ENCODE assay signal across 9 cellular contexts in the genomic region with DNA sequence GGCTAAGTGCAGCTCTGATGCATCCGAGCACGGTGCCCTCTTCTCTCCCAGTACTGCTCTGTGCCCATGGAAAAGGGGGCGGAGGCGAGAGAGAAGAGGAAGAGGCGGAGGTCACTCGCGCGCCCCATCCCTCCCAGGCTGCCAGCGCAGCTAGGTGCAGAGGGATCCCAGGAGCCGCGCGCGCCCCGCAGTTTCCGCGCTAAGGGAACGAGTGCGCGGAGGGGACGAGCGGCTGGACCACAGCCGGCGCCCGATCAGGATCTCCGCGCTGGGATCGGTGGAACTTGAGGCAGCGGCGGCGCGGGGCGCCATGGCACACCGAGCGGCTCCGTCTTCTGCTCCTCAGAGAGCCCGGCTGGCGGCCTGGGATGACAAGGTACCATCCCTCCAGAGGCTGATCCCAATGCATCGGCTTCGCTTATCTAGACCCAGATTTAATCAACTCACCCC. TPM values are rescaled to one million over a fixed set of nuclear protein-coding genes. Genes with fewer than 3 reads are reported as not detected.
DNase-seq lines count a peak whose midpoint lies in the region; ATAC-seq and TF ChIP-seq lines count a peak whose summit lies in the region.
"Had no signal": no experiment of that assay in that cellular context is flagged by ENCODE, and none has a peak within 500 bp of the region (broad histone marks: within the 10 kb centered on the region; RNA-seq: fewer than 3 reads in every experiment).

A gene with protein sequence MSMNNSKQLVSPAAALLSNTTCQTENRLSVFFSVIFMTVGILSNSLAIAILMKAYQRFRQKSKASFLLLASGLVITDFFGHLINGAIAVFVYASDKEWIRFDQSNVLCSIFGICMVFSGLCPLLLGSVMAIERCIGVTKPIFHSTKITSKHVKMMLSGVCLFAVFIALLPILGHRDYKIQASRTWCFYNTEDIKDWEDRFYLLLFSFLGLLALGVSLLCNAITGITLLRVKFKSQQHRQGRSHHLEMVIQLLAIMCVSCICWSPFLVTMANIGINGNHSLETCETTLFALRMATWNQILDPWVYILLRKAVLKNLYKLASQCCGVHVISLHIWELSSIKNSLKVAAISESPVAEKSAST (plus strand): TSS at position 114 of the 450 bp plus-strand sequence. CDS start 1,770 bp downstream, outside the sequence.

- H3K27ac ChIP-seq in RWPE2 (ENCODE audit: poor library complexity, severe bottlenecking) (no peak within 1 kb of the TSS), rectal smooth muscle tissue (ENCODE audit: low read depth, low read length) (peak within 1 kb of the TSS; percentile 48)
- no peak within 1 kb of the TSS for H3K27ac ChIP-seq in effector memory CD4-positive, alpha-beta T cell (ENCODE audit: insufficient read depth, low read length, poor library complexity, severe bottlenecking)

- DNase-seq in ELR (ENCODE audit: low read depth) (peak; percentile 76), RWPE2 (ENCODE audit: low spot score) (peak; percentile 56), Right ventricle myocardium superior (peak; percentile 55), NCI-H1694 treated with DMSO at 0.1 percent for 48 hours (lab: John Stamatoyannopoulos, UW) (no peak)
- DNase-seq in effector memory CD4-positive, alpha-beta T cell, result no peak

- peak within 1 kb of the TSS; percentile 36 for H3K4me3 ChIP-seq in RWPE2 (ENCODE audit: severe bottlenecking)
- peak within 1 kb of the TSS; percentile 84 for H3K4me3 ChIP-seq in rectal smooth muscle tissue (ENCODE audit: low read length)
- H3K4me3 ChIP-seq in effector memory CD4-positive, alpha-beta T cell (ENCODE audit: insufficient read depth, low read depth, low read length, poor library complexity, severe bottlenecking), result no peak within 1 kb of the TSS

- no peaks in the 10 kb centered on the region for H3K9me3 ChIP-seq in RWPE2 (ENCODE audit: severe bottlenecking)
- no peaks in the 10 kb centered on the region for H3K9me3 ChIP-seq in effector memory CD4-positive, alpha-beta T cell (ENCODE audit: control insufficient read depth, low read length)

- H3K4me1 ChIP-seq in RWPE2 (ENCODE audit: insufficient read depth, poor library complexity, severe bottlenecking), result no peaks in the 10 kb centered on the region
- H3K4me1 ChIP-seq in rectal smooth muscle tissue (ENCODE audit: control insufficient read depth, insufficient read depth, low read length), result no peaks in the 10 kb centered on the region
- no peaks in the 10 kb centered on the region for H3K4me1 ChIP-seq in effector memory CD4-positive, alpha-beta T cell (ENCODE audit: control insufficient read depth, insufficient read depth, low read length, poor library complexity, severe bottlenecking)

- H3K36me3 ChIP-seq in RWPE2 (ENCODE audit: low read depth), result no peaks in the 10 kb centered on the region
- H3K36me3 ChIP-seq in rectal smooth muscle tissue (ENCODE audit: control insufficient read depth, insufficient read depth, low read length), result no peaks in the 10 kb centered on the region
- H3K36me3 ChIP-seq in effector memory CD4-positive, alpha-beta T cell (ENCODE audit: control insufficient read depth, insufficient read depth, low read length), result no peaks in the 10 kb centered on the region

- no peak for TF ChIP-seq CTCF in RWPE2 (IDR thresholded peaks at IDR 0.05; ENCODE audit: poor library complexity, severe bottlenecking)

- no peaks in the 10 kb centered on the region for H3K27me3 ChIP-seq in RWPE2 (ENCODE audit: insufficient read depth, poor library complexity, severe bottlenecking)
- H3K27me3 ChIP-seq in rectal smooth muscle tissue (ENCODE audit: control insufficient read depth, insufficient read depth, low read length), result no peaks in the 10 kb centered on the region
- H3K27me3 ChIP-seq in effector memory CD4-positive, alpha-beta T cell (replicated peaks; ENCODE audit: control insufficient read depth, insufficient read depth, low read length, poor library complexity, severe bottlenecking), result no peaks in the 10 kb centered on the region

- intact Hi-C loops in Right ventricle myocardium superior (cut with DNase I), result no loop called here

- ATAC-seq in RWPE2 (ENCODE audit: low read depth) (peak; percentile 80), Right ventricle myocardium superior (ENCODE audit: poor library complexity) (peak; percentile 85), HG02759 (IDR thresholded peaks at IDR 0.05; ENCODE audit: unreplicated experiment) (no peak), HG02885 (IDR thresholded peaks at IDR 0.05; ENCODE audit: poor library complexity, unreplicated experiment) (no peak)

- peak within 1 kb of the TSS; percentile 21 for H3K9ac ChIP-seq in rectal smooth muscle tissue (ENCODE audit: low read length)

RNA-seq across cellular contexts. Expression of the gene that starts here (rescaled TPM):
- 0.73 TPM for total RNA-seq in Right ventricle myocardium superior
- total RNA-seq: activated naive CD4-positive, alpha-beta T cell treated with anti-CD3 and anti-CD28 coated beads, Interleukin-2, amount 50 U/mL, for 72 hours had no signal

Comparison
In these comparisons a context has a peak if more than half of its experiments do, and no peak if none do; other contexts are left out.
1. Peak in DNase-seq and ATAC-seq in Right ventricle myocardium superior; RNA of the gene not detected or under 1 TPM.
2. DNase-seq: peak in ELR (single experiment) and RWPE2 (single experiment); none in effector memory CD4-positive, alpha-beta T cell (0 of 3) and NCI-H1694 treated with DMSO at 0.1 percent for 48 hours (single experiment).